ENCODE assay signal across 8 cellular contexts in genomic region chr10:97869091-97870042, GRCh38.
DNase-seq lines count a peak whose midpoint lies in the region; ATAC-seq lines count a peak whose summit lies in the region.

No MANE protein-coding gene starts in this region.

- DNase-seq in Ammon's horn (ENCODE audit: low spot score) (peak; percentile 92), NCI-H345 treated with DMSO at 0.1 percent for 48 hours (lab: John Stamatoyannopoulos, UW; ENCODE audit: unreplicated experiment) (peak; percentile 47), kidney tubule cell (ENCODE audit: low spot score) (peak; percentile 95)
- peak; percentile 68 for DNase-seq in activated CD4-positive, CD25-positive, alpha-beta regulatory T cell treated with anti-CD3 and anti-CD28 coated beads, Interleukin-2, amount 50 U/mL, for 72 hours
- peak; percentile 82 for DNase-seq in central memory CD4-positive, alpha-beta T cell
- DNase-seq in stimulated activated CD4-positive, alpha-beta T cell treated with anti-CD3 and anti-CD28 coated beads, Interleukin-2, amount 100 ng/mL, for 48 hours: peak; percentile 68 to 69

- ATAC-seq in GM19035 (IDR thresholded peaks at IDR 0.05; ENCODE audit: unreplicated experiment) (peak; percentile 95), HG03280 (IDR thresholded peaks at IDR 0.05; ENCODE audit: unreplicated experiment) (peak; percentile 89)

Comparison
In these comparisons a context has a peak if more than half of its experiments do, and no peak if none do; other contexts are left out.
1. Peak in every context shown above with its lines: DNase-seq and ATAC-seq.